Comparison of ENCODE assay signal across 13 cellular contexts in genomic region chr10:61643316-61643751, GRCh38. TPM values are rescaled to one million over a fixed set of nuclear protein-coding genes. Genes with fewer than 3 reads are reported as not detected.
A peak's percentile ranks its signal among the peaks of the same experiment; 100 is the strongest.
DNase-seq lines count a peak whose midpoint lies in the region; ATAC-seq, FAIRE-seq and TF ChIP-seq lines count a peak whose summit lies in the region.
"Had no signal": no experiment of that assay in that cellular context is flagged by ENCODE, and none has a peak within 500 bp of the region (broad histone marks: within the 10 kb centered on the region; RNA-seq: fewer than 3 reads in every experiment).

No MANE protein-coding gene starts in this region.

- H3K27me3 Mint-ChIP-seq in T-helper 17 cell = peaks cover 9% of the 10 kb centered on the region
- H3K27me3 Mint-ChIP-seq: type B pancreatic cell had no signal

- TF ChIP-seq RAD21 in K562 (CRISPR knock-in tag; conservative IDR thresholded peaks at IDR 0.05 in 1 of 2, IDR thresholded peaks at IDR 0.05 in 1 of 2) = no peak

- TF ChIP-seq POLR2A in K562 (conservative IDR thresholded peaks at IDR 0.05) = no peak

- H3K9ac ChIP-seq in K562 (ENCODE audit: insufficient read depth in 1 of 2, low read depth in 2 of 2, low read length in 2 of 2) = no peak overlapping the region

- no peak for TF ChIP-seq EP300 in K562 (IDR thresholded peaks at IDR 0.05; ENCODE audit: low read length)

- ATAC-seq in K562 (no peak), left lung (peak; percentile 26), mucosa of descending colon (no peak), T-helper 17 cell (no peak)
- ATAC-seq: activated CD8-positive, alpha-beta memory T cell treated with anti-CD3 and anti-CD28 coated beads, Interleukin-2, amount 10 ng/mL, durations not matched to agents 7 days and 5 days had no signal

- peak; percentile 60 for DNase-seq in GM04504 (ENCODE audit: low read depth)
- DNase-seq in NAMALWA (ENCODE audit: low spot score) = peak; percentile 3
- DNase-seq in K562 (ENCODE audit: extremely low read depth in 1 of 4, low spot score in 3 of 4) = no peak
- DNase-seq in left lung = no peak
- DNase-seq in mucosa of descending colon = no peak
- no peak for DNase-seq in UCSD-AML1 (lab: John Stamatoyannopoulos, UW; ENCODE audit: unreplicated experiment)
- no peak for DNase-seq in head of caudate nucleus
- DNase-seq in T-helper 17 cell = no peak
- DNase-seq: activated CD8-positive, alpha-beta memory T cell treated with anti-CD3 and anti-CD28 coated beads, Interleukin-2, amount 10 ng/mL, durations not matched to agents 7 days and 5 days; KG1; psoas muscle had no signal

- TF ChIP-seq CTCF in K562 (IDR thresholded peaks at IDR 0.05 in 2 of 3, conservative IDR thresholded peaks at IDR 0.05 in 1 of 3; ENCODE audit: insufficient read depth in 2 of 3, low read depth in 1 of 3, low read length in 3 of 3) (no peak), left lung (IDR thresholded peaks at IDR 0.05) (no peak), mucosa of descending colon (IDR thresholded peaks at IDR 0.05) (no peak)

- no peaks in the 10 kb centered on the region for H3K79me2 ChIP-seq in K562 (ENCODE audit: control insufficient read depth, insufficient read depth, low read length)

- no peak overlapping the region for H3K27ac Mint-ChIP-seq in T-helper 17 cell
- H3K27ac Mint-ChIP-seq: activated CD8-positive, alpha-beta memory T cell treated with anti-CD3 and anti-CD28 coated beads, Interleukin-2, amount 10 ng/mL, durations not matched to agents 7 days and 5 days; T-helper 1 cell treated with Interleukin-12 subunit alpha and Interleukin-12 subunit beta and Interleukin-4 antibody, amounts not matched to agents 30 μg/mL and 1 μg/mL, for 36 hours; type B pancreatic cell had no signal

- FAIRE-seq in K562 (lab: Jason Lieb, UNC) = no peak

- H3K27me3 ChIP-seq in K562 (ENCODE audit: control insufficient read depth in 2 of 2, insufficient read depth in 2 of 2, low read length in 2 of 2) (no peaks in the 10 kb centered on the region; a peak in 1 of 5 replicates), left lung (no peaks in the 10 kb centered on the region)

- no peak overlapping the region for H2AFZ ChIP-seq in K562 (ENCODE audit: low read depth, low read length)

- H3K4me3 Mint-ChIP-seq in T-helper 17 cell = no peak overlapping the region
- H3K4me3 Mint-ChIP-seq: activated CD8-positive, alpha-beta memory T cell treated with anti-CD3 and anti-CD28 coated beads, Interleukin-2, amount 10 ng/mL, durations not matched to agents 7 days and 5 days; T-helper 1 cell treated with Interleukin-12 subunit alpha and Interleukin-12 subunit beta and Interleukin-4 antibody, amounts not matched to agents 30 μg/mL and 1 μg/mL, for 36 hours; type B pancreatic cell had no signal

- POLR2A ChIA-PET in K562 (lab: Yijun Ruan, JAX) = interaction anchor here (0.7 to 3.4 kb wide), 4 partner anchors 11 to 232 kb away, joined by 3 to 14 read pairs (median 3); no protein-coding TSS in a partner anchor

- intact Hi-C loops in K562 (cut with micrococcal nuclease) (no loop called here), left lung (cut with DNase I) (no loop called here), mucosa of descending colon (cut with DNase I, micrococcal nuclease) (no loop called here), head of caudate nucleus (cut with DNase I) (no loop called here)

- H3K9me1 ChIP-seq in K562 (ENCODE audit: control insufficient read depth, insufficient read depth, low read length) = no peaks in the 10 kb centered on the region

- H3K4me1 Mint-ChIP-seq in T-helper 17 cell = no peaks in the 10 kb centered on the region

- H4K20me1 ChIP-seq in K562 (replicated peaks; ENCODE audit: control insufficient read depth, insufficient read depth, low read length) = no peaks in the 10 kb centered on the region

- no TSS peak for BruUV-seq in K562 (replicated peaks; lab: Mats Ljungman, UMichigan)

- in situ Hi-C loops in K562 (cut with MboI) = no loop called here

- no peaks in the 10 kb centered on the region for H3K36me3 ChIP-seq in K562 (ENCODE audit: control insufficient read depth, insufficient read depth, low read length)
- H3K36me3 ChIP-seq in left lung = no peaks in the 10 kb centered on the region
- H3K36me3 ChIP-seq in mucosa of descending colon (ENCODE audit: low read depth) = no peaks in the 10 kb centered on the region

- H3K27ac ChIP-seq in K562 (ENCODE audit: extremely low read depth, low read depth, low read length) = no peak overlapping the region
- H3K27ac ChIP-seq in left lung = no peak overlapping the region
- H3K27ac ChIP-seq: psoas muscle had no signal

- no peaks in the 10 kb centered on the region for H3K4me1 ChIP-seq in K562 (replicated peaks in 1 of 2; ENCODE audit: control insufficient read depth in 2 of 2, insufficient read depth in 2 of 2, low read length in 2 of 2)
- no peaks in the 10 kb centered on the region for H3K4me1 ChIP-seq in left lung
- no peaks in the 10 kb centered on the region for H3K4me1 ChIP-seq in mucosa of descending colon (ENCODE audit: low read depth)
- H3K4me1 ChIP-seq: psoas muscle had no signal

- no peaks in the 10 kb centered on the region for H3K9me3 ChIP-seq in K562 (replicated peaks; ENCODE audit: control insufficient read depth, insufficient read depth, low read depth, low read length)
- no peaks in the 10 kb centered on the region for H3K9me3 ChIP-seq in left lung
- no peaks in the 10 kb centered on the region for H3K9me3 ChIP-seq in mucosa of descending colon
- H3K9me3 ChIP-seq in T-helper 17 cell (ENCODE audit: control insufficient read depth, low read length, poor library complexity, severe bottlenecking) = no peaks in the 10 kb centered on the region
- H3K9me3 ChIP-seq: psoas muscle had no signal

- H3K4me2 ChIP-seq in K562 (ENCODE audit: insufficient read depth, low read length) = no peak overlapping the region

- H3K4me3 ChIP-seq in K562 (no peak overlapping the region), left lung (no peak overlapping the region), mucosa of descending colon (no peak overlapping the region)
- H3K4me3 ChIP-seq: psoas muscle had no signal

- CTCF ChIA-PET in K562 (lab: Yijun Ruan, JAX; ENCODE audit: low intra/inter-chr PET ratio) = no interaction called here

- 4% methylated on average over 1 of the region's 1 CpG for WGBS in K562 (ENCODE audit: insufficient coverage, low coverage, missing lambda C conversion rate)

- no peaks in the 10 kb centered on the region for H3K36me3 Mint-ChIP-seq in T-helper 17 cell (ENCODE audit: low read depth)
- H3K36me3 Mint-ChIP-seq: activated CD8-positive, alpha-beta memory T cell treated with anti-CD3 and anti-CD28 coated beads, Interleukin-2, amount 10 ng/mL, durations not matched to agents 7 days and 5 days; type B pancreatic cell had no signal

TF ChIP-seq in K562, 482 proteins besides CTCF, POLR2A, EP300 and RAD21:
- peak; percentile 63; the same call in 1 of the 2 replicates for TF ChIP-seq CEBPB (tag; IDR thresholded peaks at IDR 0.05)
- TF ChIP-seq TRIM28 (IDR thresholded peaks at IDR 0.05) = no peak
- TF ChIP-seq PKNOX1 (IDR thresholded peaks at IDR 0.05) = no peak
- no peak for TF ChIP-seq CEBPG (CRISPR knock-in tag; IDR thresholded peaks at IDR 0.05)
- peak in 1 of 2 experiments; percentile 62; a peak in 2 of 4 replicates for TF ChIP-seq CEBPG (tag; conservative IDR thresholded peaks at IDR 0.05 in 1 of 2, IDR thresholded peaks at IDR 0.05 in 1 of 2)
- TF ChIP-seq TAF15 (IDR thresholded peaks at IDR 0.05; ENCODE audit: low read depth, low read length) = no peak
- TF ChIP-seq ATF3 (IDR thresholded peaks at IDR 0.05) = peak; percentile 40; the same call in 1 of the 2 replicates
- TF ChIP-seq ATF3 (CRISPR knock-in tag; conservative IDR thresholded peaks at IDR 0.05) = no peak
- TF ChIP-seq GABPB1 (CRISPR knock-in tag; IDR thresholded peaks at IDR 0.05) = no peak
TF ChIP-seq in K562: peak in this region for 3.

RNA-seq across cellular contexts. Expression of gene CABCOCO1, which starts 19.4 kb away (rescaled TPM):
- total RNA-seq in K562 (2011; cell fraction: chromatin; rRNA removed; ENCODE audit: low replicate concordance) = not detected in 2 replicates
- not detected in 2 replicates for total RNA-seq in K562 (2011; cell fraction: nucleolus; rRNA removed)
- not detected in 2 replicates for total RNA-seq in K562 (2011; cell fraction: nucleoplasm; rRNA removed)
- total RNA-seq in K562 (2014; rRNA removed) = not detected in 2 replicates
- not detected in 2 replicates for total RNA-seq in K562 (2014; rRNA removed; fragmentation: Illumina TruSeq; extraction: Trizol)
- not detected in 2 replicates for total RNA-seq in K562 (2015; rRNA removed; fragmentation: Illumina TruSeq; extraction: Trizol)
- total RNA-seq in K562 (2021) = not detected in 2 replicates
- not detected in 2 replicates for polyA plus RNA-seq in K562 (2011; rRNA removed)
- polyA plus RNA-seq in K562 (2011; cell fraction: cytosol; rRNA removed) = not detected in 2 replicates
- polyA plus RNA-seq in K562 (2011; cell fraction: nucleus; rRNA removed) = not detected in 2 replicates
- not detected in 2 replicates for polyA plus RNA-seq in K562 (2012)
- not detected in 2 replicates for polyA plus RNA-seq in K562 (2014; fragmentation: Illumina TruSeq; extraction: Trizol)
- polyA plus RNA-seq in K562 (2014; fragmentation: Nextera tagmentation; extraction: Ambion mirVana) = under 1 TPM in 1 of 2 experiments, not detected in 1; 0.04 TPM
- not detected in 2 replicates for polyA plus RNA-seq in K562 (2014; rRNA removed)
- not detected in 2 replicates for polyA minus RNA-seq in K562 (2011; rRNA and poly(A)+ RNA removed)
- polyA minus RNA-seq in K562 (2011; cell fraction: cytosol; rRNA and poly(A)+ RNA removed) = not detected in 2 replicates
- polyA minus RNA-seq in K562 (2011; cell fraction: nucleus; rRNA and poly(A)+ RNA removed) = 0.22 TPM in 1 of 2 replicates, not detected in the other
- 1 to 10 TPM in 1 of 2 donors, not detected in 1; 3.4 TPM for total RNA-seq in left lung
- total RNA-seq in mucosa of descending colon = 1 to 10 TPM in 1 of 3 donors, under 1 TPM in 1, not detected in 1; 0.22 to 3.4 TPM
- total RNA-seq in T-helper 17 cell = not detected
- total RNA-seq: activated CD8-positive, alpha-beta memory T cell treated with anti-CD3 and anti-CD28 coated beads, Interleukin-2, amount 10 ng/mL, durations not matched to agents 7 days and 5 days; psoas muscle had no signal

Comparison
In these comparisons a context has a peak if more than half of its experiments do, and no peak if none do; other contexts are left out.
1. DNase-seq: peak in GM04504 (single experiment) and NAMALWA (single experiment); none in K562 (0 of 4), left lung (0 of 2), mucosa of descending colon (0 of 3), UCSD-AML1 (single experiment), head of caudate nucleus (0 of 42) and T-helper 17 cell (0 of 3).